Comparison of ENCODE assay signal across 22 cellular contexts in genomic region chr14:81805785-81806184, GRCh38.
"Had no signal": no experiment of that assay in that cellular context is flagged by ENCODE, and none has a peak within 500 bp of the region (broad histone marks: within the 10 kb centered on the region; RNA-seq: fewer than 3 reads in every experiment).

No MANE protein-coding gene starts in this region.

- ATAC-seq: gastroesophageal sphincter; left cardiac atrium; lower lobe of right lung; naive thymus-derived CD4-positive, alpha-beta T cell; stimulated activated effector memory CD8-positive, alpha-beta T cell treated with anti-CD3 and anti-CD28 coated beads, Interleukin-12 subunit alpha, Interleukin-12 subunit beta, amount 100 ng/mL, for 72 hours; stimulated activated naive CD8-positive, alpha-beta T cell treated with anti-CD3 and anti-CD28 coated beads, Interleukin-15, Interleukin-2, amounts not matched to agents 100 U/mL and 50 U/mL, for 24 hours had no signal

- H3K27me3 ChIP-seq: esophagus muscularis mucosa, right atrium auricular region, sigmoid colon, suprapubic skin, thyroid gland had no signal

- FAIRE-seq: kidney, urothelium cell line had no signal

- H3K27ac ChIP-seq: epithelial cell of prostate, esophagus muscularis mucosa, gastroesophageal sphincter, left ventricle myocardium inferior, lower lobe of right lung, right atrium auricular region, sigmoid colon, skin epidermis, suprapubic skin, thyroid gland had no signal

- H3K4me3 ChIP-seq: esophagus muscularis mucosa, gastroesophageal sphincter, left ventricle myocardium inferior, lower lobe of right lung, right atrium auricular region, sigmoid colon, skin epidermis, suprapubic skin, thyroid gland had no signal

- H3K4me1 ChIP-seq: left ventricle myocardium inferior, lower lobe of right lung, right atrium auricular region, suprapubic skin, thyroid gland had no signal

- H3K9me3 ChIP-seq: esophagus muscularis mucosa, gastroesophageal sphincter, left ventricle myocardium inferior, lower lobe of right lung, right atrium auricular region, suprapubic skin, thyroid gland had no signal

- DNase-seq: effector memory CD4-positive, alpha-beta T cell; glutamatergic neuron; kidney; left cardiac atrium; left ventricle myocardium inferior; lower lobe of right lung; mesenchymal stem cell; naive thymus-derived CD4-positive, alpha-beta T cell; nephron progenitor cell; sigmoid colon; stimulated activated CD4-positive, alpha-beta T cell treated with anti-CD3 and anti-CD28 coated beads, Interleukin-4, amount 100 ng/mL, for 1 hour; stimulated activated CD8-positive, alpha-beta memory T cell treated with anti-CD3 and anti-CD28 coated beads, Interleukin-4, amount 100 ng/mL, for 48 hours; stimulated activated naive CD8-positive, alpha-beta T cell treated with anti-CD3 and anti-CD28 coated beads, Interleukin-15, Interleukin-2, amounts not matched to agents 100 U/mL and 50 U/mL, for 24 hours; thyroid gland had no signal

- H3K36me3 ChIP-seq: esophagus muscularis mucosa, gastroesophageal sphincter, left ventricle myocardium inferior, lower lobe of right lung, right atrium auricular region, sigmoid colon, suprapubic skin, thyroid gland had no signal
